In genomic region chr13:28653111-28653510, GRCh38 we compare ENCODE assay signal across 17 cellular contexts.
"Had no signal": no experiment of that assay in that cellular context is flagged by ENCODE, and none has a peak within 500 bp of the region (broad histone marks: within the 10 kb centered on the region; RNA-seq: fewer than 3 reads in every experiment).

No MANE protein-coding gene starts in this region.

- ATAC-seq: esophagus mucosa; heart left ventricle; natural killer cell treated with Interleukin-12 subunit alpha and Interleukin-12 subunit beta and Interleukin-15 and Interleukin-18, amount 100 ng/mL, for 72 hours; psoas muscle; stimulated activated effector memory CD8-positive, alpha-beta T cell treated with anti-CD3 and anti-CD28 coated beads, Interleukin-12 subunit alpha, Interleukin-12 subunit beta, amount 100 ng/mL, for 72 hours; stimulated activated naive CD8-positive, alpha-beta T cell treated with anti-CD3 and anti-CD28 coated beads, Interleukin-15, Interleukin-2, amounts not matched to agents 100 U/mL and 50 U/mL, for 24 hours had no signal

- H3K27me3 ChIP-seq: heart left ventricle, right lobe of liver, suprapubic skin, tibial artery, upper lobe of left lung, uterus had no signal

- H3K4me3 Mint-ChIP-seq: endodermal cell; natural killer cell treated with Interleukin-12 subunit alpha and Interleukin-12 subunit beta and Interleukin-15 and Interleukin-18, amount 100 ng/mL, for 72 hours; stimulated activated effector memory CD8-positive, alpha-beta T cell treated with anti-CD3 and anti-CD28 coated beads, Interleukin-12 subunit alpha, Interleukin-12 subunit beta, amount 100 ng/mL, for 72 hours had no signal

- H3K4me1 ChIP-seq: uterus had no signal

- H3K4me3 ChIP-seq: heart left ventricle, psoas muscle, right lobe of liver, suprapubic skin, tibial artery, upper lobe of left lung, uterus had no signal

- FAIRE-seq: frontal cortex had no signal

- H3K27me3 Mint-ChIP-seq: natural killer cell treated with Interleukin-12 subunit alpha and Interleukin-12 subunit beta and Interleukin-15 and Interleukin-18, amount 100 ng/mL, for 72 hours had no signal

- DNase-seq: endodermal cell; heart left ventricle; hippocampal formation; kidney glomerular epithelial cell; psoas muscle; right lobe of liver; stimulated activated CD4-positive, alpha-beta T cell treated with anti-CD3 and anti-CD28 coated beads, Interleukin-4, amount 100 ng/mL, for 1 hour; stimulated activated CD8-positive, alpha-beta memory T cell treated with anti-CD3 and anti-CD28 coated beads, Interleukin-4, amount 100 ng/mL, for 48 hours; stimulated activated naive CD8-positive, alpha-beta T cell treated with anti-CD3 and anti-CD28 coated beads, Interleukin-15, Interleukin-2, amounts not matched to agents 100 U/mL and 50 U/mL, for 24 hours; tibial artery; upper lobe of left lung; uterus had no signal

- H3K9me3 Mint-ChIP-seq: endodermal cell; natural killer cell treated with Interleukin-12 subunit alpha and Interleukin-12 subunit beta and Interleukin-15 and Interleukin-18, amount 100 ng/mL, for 72 hours; stimulated activated effector memory CD8-positive, alpha-beta T cell treated with anti-CD3 and anti-CD28 coated beads, Interleukin-12 subunit alpha, Interleukin-12 subunit beta, amount 100 ng/mL, for 72 hours had no signal

- H3K9me3 ChIP-seq: heart left ventricle, psoas muscle, right lobe of liver, suprapubic skin, tibial artery, upper lobe of left lung, uterus had no signal

- H3K27ac ChIP-seq: psoas muscle, right lobe of liver, suprapubic skin, tibial artery had no signal

- H3K36me3 ChIP-seq: right lobe of liver, suprapubic skin, tibial artery, upper lobe of left lung, uterus had no signal

- H3K27ac Mint-ChIP-seq: endodermal cell; natural killer cell treated with Interleukin-12 subunit alpha and Interleukin-12 subunit beta and Interleukin-15 and Interleukin-18, amount 100 ng/mL, for 72 hours; stimulated activated effector memory CD8-positive, alpha-beta T cell treated with anti-CD3 and anti-CD28 coated beads, Interleukin-12 subunit alpha, Interleukin-12 subunit beta, amount 100 ng/mL, for 72 hours had no signal

- H3K36me3 Mint-ChIP-seq: stimulated activated effector memory CD8-positive, alpha-beta T cell treated with anti-CD3 and anti-CD28 coated beads, Interleukin-12 subunit alpha, Interleukin-12 subunit beta, amount 100 ng/mL, for 72 hours had no signal
